30 cellular contexts compared by ENCODE assay signal in the genomic region with DNA sequence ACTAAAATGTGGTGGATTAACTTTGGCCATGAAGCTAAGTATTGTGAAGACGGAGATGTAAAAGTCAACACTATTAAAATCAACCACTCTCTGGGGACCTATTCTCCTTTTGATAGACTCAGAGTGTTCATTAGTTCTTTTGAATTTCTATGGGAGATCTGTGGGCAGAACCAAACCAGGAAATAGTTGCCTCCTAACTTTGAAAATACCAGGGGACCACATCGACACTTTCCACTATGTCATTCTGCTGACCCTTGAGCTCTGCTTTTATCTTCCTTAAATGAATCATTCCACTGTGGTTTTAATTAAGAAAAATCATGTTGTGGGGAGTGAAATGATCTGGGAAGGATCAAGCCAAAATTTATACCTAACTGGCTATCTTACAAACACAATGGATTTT.
DNase-seq lines count a peak whose midpoint lies in the region; ATAC-seq lines count a peak whose summit lies in the region.
"Had no signal": no experiment of that assay in that cellular context is flagged by ENCODE, and none has a peak within 500 bp of the region (broad histone marks: within the 10 kb centered on the region; RNA-seq: fewer than 3 reads in every experiment).

No MANE protein-coding gene starts in this region.

- no CpG with 5 or more reads among the region's 2 CpGs for WGBS in mesenchymal stem cell

- H3K23ac ChIP-seq in mesenchymal stem cell (ENCODE audit: low read length in 2 of 2), result no peak overlapping the region

- H3K27ac ChIP-seq in KOPT-K1 (ENCODE audit: low read depth, low read length, poor library complexity, severe bottlenecking) (peak overlapping the region; percentile 37), mesenchymal stem cell (ENCODE audit: low read length, poor library complexity, severe bottlenecking) (no peak overlapping the region)
- H3K27ac ChIP-seq: 22Rv1, foreskin keratinocyte, heart right ventricle, lower lobe of right lung, Peyer's patch, prostate gland, right lobe of liver, transverse colon had no signal

- DNase-seq in activated CD4-positive, alpha-beta T cell treated with anti-CD3 and anti-CD28 coated beads for 36 hours, result no peak
- no peak for DNase-seq in activated CD4-positive, alpha-beta T cell treated with anti-CD3 and anti-CD28 coated beads for 48 hours
- DNase-seq in activated naive CD8-positive, alpha-beta T cell treated with anti-CD3 and anti-CD28 coated beads for 36 hours, result no peak
- peak; percentile 7 for DNase-seq in mesenchymal stem cell
- DNase-seq in NCI-H526 treated with DMSO at 0.1 percent for 48 hours (lab: John Stamatoyannopoulos, UW), result no peak
- DNase-seq in kidney glomerular epithelial cell (lab: John Stamatoyannopoulos, UW), result no peak
- DNase-seq in iPS-NIHi7 (ENCODE audit: extremely low spot score), result no peak
- DNase-seq: activated CD4-positive, alpha-beta T cell treated with anti-CD3 and anti-CD28 coated beads for 4 hours; activated effector memory CD4-positive, alpha-beta T cell treated with Interleukin-2 at 50 U/mL for 16 hours; C1 segment of cervical spinal cord; foreskin keratinocyte; heart right ventricle; IMR-90; lower lobe of right lung; mucosa of descending colon; NCI-H146; NCI-H2107; NCI-H774; occipital lobe; Peyer's patch; right lobe of liver; SHP77; stimulated activated CD4-positive, alpha-beta T cell treated with anti-CD3 and anti-CD28 coated beads, Interleukin-2, amount 100 ng/mL, for 48 hours; transverse colon had no signal

- ATAC-seq in activated CD4-positive, alpha-beta T cell treated with anti-CD3 and anti-CD28 coated beads for 36 hours, result no peak
- ATAC-seq: esophagus mucosa; foreskin keratinocyte; heart right ventricle; lower lobe of right lung; mucosa of descending colon; natural killer cell treated with Interleukin-12 subunit alpha and Interleukin-12 subunit beta and Interleukin-15 and Interleukin-18, amount 100 ng/mL, for 72 hours; right lobe of liver had no signal

- no peak overlapping the region for H3K4me3 Mint-ChIP-seq in activated CD4-positive, alpha-beta T cell treated with anti-CD3 and anti-CD28 coated beads for 36 hours
- no peak overlapping the region for H3K4me3 Mint-ChIP-seq in activated naive CD8-positive, alpha-beta T cell treated with anti-CD3 and anti-CD28 coated beads for 36 hours
- H3K4me3 Mint-ChIP-seq: central memory CD8-positive, alpha-beta T cell; natural killer cell treated with Interleukin-12 subunit alpha and Interleukin-12 subunit beta and Interleukin-15 and Interleukin-18, amount 100 ng/mL, for 72 hours had no signal

- H3K18ac ChIP-seq in mesenchymal stem cell (ENCODE audit: low read depth in 1 of 2, low read length in 2 of 2), result no peak overlapping the region

- no peaks in the 10 kb centered on the region for H3K79me1 ChIP-seq in mesenchymal stem cell (replicated peaks; ENCODE audit: low read length, poor library complexity, severe bottlenecking)

- intact Hi-C loops in activated CD4-positive, alpha-beta T cell treated with anti-CD3 and anti-CD28 coated beads for 36 hours (cut with DNase I, micrococcal nuclease), result loop anchor here (10.0 kb wide), 2 partner anchors 680 to 880 kb away; no protein-coding TSS in a partner anchor

- H3K4me1 ChIP-seq in mesenchymal stem cell (ENCODE audit: control insufficient read depth, insufficient read depth, low read depth, low read length), result peaks cover 2% of the 10 kb centered on the region
- H3K4me1 ChIP-seq: heart right ventricle, lower lobe of right lung, Peyer's patch, prostate gland, right lobe of liver, transverse colon had no signal

- no peak overlapping the region for H2BK12ac ChIP-seq in mesenchymal stem cell (ENCODE audit: low read length in 2 of 2)

- no peak overlapping the region for H4K91ac ChIP-seq in mesenchymal stem cell (ENCODE audit: low read length)

- peaks cover 5% of the 10 kb centered on the region for H3K36me3 Mint-ChIP-seq in activated CD4-positive, alpha-beta T cell treated with anti-CD3 and anti-CD28 coated beads for 36 hours (ENCODE audit: low read depth)
- H3K36me3 Mint-ChIP-seq in activated naive CD8-positive, alpha-beta T cell treated with anti-CD3 and anti-CD28 coated beads for 36 hours, result peaks cover 4% of the 10 kb centered on the region
- H3K36me3 Mint-ChIP-seq: natural killer cell treated with Interleukin-12 subunit alpha and Interleukin-12 subunit beta and Interleukin-15 and Interleukin-18, amount 100 ng/mL, for 72 hours had no signal

- H3K4me3 ChIP-seq in mesenchymal stem cell (ENCODE audit: insufficient read depth in 1 of 2, low read depth in 1 of 2, low read length in 2 of 2), result no peak overlapping the region
- H3K4me3 ChIP-seq: heart right ventricle, lower lobe of right lung, mucosa of descending colon, Peyer's patch, prostate gland, right lobe of liver, transverse colon had no signal

- H3K9me3 ChIP-seq in KOPT-K1 (ENCODE audit: insufficient read depth, low read length, poor library complexity, severe bottlenecking), result peaks cover 3% of the 10 kb centered on the region
- no peaks in the 10 kb centered on the region for H3K9me3 ChIP-seq in mesenchymal stem cell (ENCODE audit: control insufficient read depth, low read length)
- H3K9me3 ChIP-seq: heart right ventricle, lower lobe of right lung, mucosa of descending colon, Peyer's patch, prostate gland, right lobe of liver, transverse colon had no signal

- CTCF ChIA-PET in activated CD4-positive, alpha-beta T cell treated with anti-CD3 and anti-CD28 coated beads for 36 hours (lab: Charles Lee), result interaction anchor here (0.7 to 1.1 kb wide), 3 partner anchors 18 to 296 kb away, joined by 3 read pairs; no protein-coding TSS in a partner anchor

- H2AFZ ChIP-seq in mesenchymal stem cell (ENCODE audit: low read depth, low read length), result no peak overlapping the region

- no peak overlapping the region for H4K8ac ChIP-seq in mesenchymal stem cell (ENCODE audit: low read length)

- no peak overlapping the region for H3K4me2 ChIP-seq in mesenchymal stem cell (ENCODE audit: low read length, poor library complexity, severe bottlenecking)

- H3K4me1 Mint-ChIP-seq in activated CD4-positive, alpha-beta T cell treated with anti-CD3 and anti-CD28 coated beads for 36 hours, result peaks cover 39% of the 10 kb centered on the region
- H3K4me1 Mint-ChIP-seq in activated naive CD8-positive, alpha-beta T cell treated with anti-CD3 and anti-CD28 coated beads for 36 hours, result peaks cover 19% of the 10 kb centered on the region
- H3K4me1 Mint-ChIP-seq: central memory CD8-positive, alpha-beta T cell had no signal

- no peak overlapping the region for H3K14ac ChIP-seq in mesenchymal stem cell (ENCODE audit: low read length in 2 of 2)

- H3K36me3 ChIP-seq in KOPT-K1 (ENCODE audit: insufficient read depth, low read length) (no peaks in the 10 kb centered on the region), mesenchymal stem cell (ENCODE audit: control insufficient read depth in 1 of 2, insufficient read depth in 2 of 2, low read depth in 1 of 2, low read length in 2 of 2) (no peaks in the 10 kb centered on the region)
- H3K36me3 ChIP-seq: heart right ventricle, lower lobe of right lung, Peyer's patch, prostate gland, right lobe of liver, transverse colon had no signal

- no peak overlapping the region for H2BK15ac ChIP-seq in mesenchymal stem cell (ENCODE audit: low read depth, poor library complexity, severe bottlenecking)

- H3K27me3 ChIP-seq in mesenchymal stem cell (ENCODE audit: control insufficient read depth in 1 of 2, insufficient read depth in 1 of 2, low read length in 2 of 2), result peaks cover 0 to 7% of the 10 kb centered on the region in 2 experiments
- H3K27me3 ChIP-seq: foreskin keratinocyte, heart right ventricle, Peyer's patch, transverse colon had no signal

- no peak overlapping the region for H2AK5ac ChIP-seq in mesenchymal stem cell (ENCODE audit: low read length, severe bottlenecking)

- no peak overlapping the region for H3K9ac ChIP-seq in mesenchymal stem cell (ENCODE audit: low read length)

- no peak overlapping the region for H2BK5ac ChIP-seq in mesenchymal stem cell (ENCODE audit: low read depth, low read length, poor library complexity, severe bottlenecking)

- peak overlapping the region; percentile 74 for H3K27ac Mint-ChIP-seq in activated CD4-positive, alpha-beta T cell treated with anti-CD3 and anti-CD28 coated beads for 36 hours
- peak overlapping the region; percentile 34 for H3K27ac Mint-ChIP-seq in activated naive CD8-positive, alpha-beta T cell treated with anti-CD3 and anti-CD28 coated beads for 36 hours
- H3K27ac Mint-ChIP-seq: natural killer cell treated with Interleukin-12 subunit alpha and Interleukin-12 subunit beta and Interleukin-15 and Interleukin-18, amount 100 ng/mL, for 72 hours had no signal

- POLR2A ChIA-PET in activated CD4-positive, alpha-beta T cell treated with anti-CD3 and anti-CD28 coated beads for 36 hours (lab: Charles Lee), result no interaction called here

- peaks cover 6% of the 10 kb centered on the region for H3K27me3 Mint-ChIP-seq in activated CD4-positive, alpha-beta T cell treated with anti-CD3 and anti-CD28 coated beads for 36 hours
- peaks cover 5% of the 10 kb centered on the region for H3K27me3 Mint-ChIP-seq in activated naive CD8-positive, alpha-beta T cell treated with anti-CD3 and anti-CD28 coated beads for 36 hours

- no peak overlapping the region for H3K4ac ChIP-seq in mesenchymal stem cell (ENCODE audit: low read depth in 1 of 2, low read length in 2 of 2)

- H3K9me3 Mint-ChIP-seq in activated CD4-positive, alpha-beta T cell treated with anti-CD3 and anti-CD28 coated beads for 36 hours (ENCODE audit: low read depth), result no peaks in the 10 kb centered on the region
- peaks cover 1% of the 10 kb centered on the region for H3K9me3 Mint-ChIP-seq in activated naive CD8-positive, alpha-beta T cell treated with anti-CD3 and anti-CD28 coated beads for 36 hours
- H3K9me3 Mint-ChIP-seq: central memory CD8-positive, alpha-beta T cell; natural killer cell treated with Interleukin-12 subunit alpha and Interleukin-12 subunit beta and Interleukin-15 and Interleukin-18, amount 100 ng/mL, for 72 hours had no signal

- no peak overlapping the region for H2BK120ac ChIP-seq in mesenchymal stem cell (ENCODE audit: low read depth, low read length)
